In genomic region chr2:190129421-190130199, GRCh38 we compare ENCODE assay signal across 1 cellular context.
TF ChIP-seq lines count a peak whose summit lies in the region.

No MANE protein-coding gene starts in this region.

TF ChIP-seq in GM12878, 131 proteins besides CTCF, POLR2A, EP300 and RAD21 (continued from another document):
- no peak for TF ChIP-seq BCLAF1 (IDR thresholded peaks at IDR 0.05)
- no peak for TF ChIP-seq HDAC2 (IDR thresholded peaks at IDR 0.05)
- TF ChIP-seq, protein P1, sequence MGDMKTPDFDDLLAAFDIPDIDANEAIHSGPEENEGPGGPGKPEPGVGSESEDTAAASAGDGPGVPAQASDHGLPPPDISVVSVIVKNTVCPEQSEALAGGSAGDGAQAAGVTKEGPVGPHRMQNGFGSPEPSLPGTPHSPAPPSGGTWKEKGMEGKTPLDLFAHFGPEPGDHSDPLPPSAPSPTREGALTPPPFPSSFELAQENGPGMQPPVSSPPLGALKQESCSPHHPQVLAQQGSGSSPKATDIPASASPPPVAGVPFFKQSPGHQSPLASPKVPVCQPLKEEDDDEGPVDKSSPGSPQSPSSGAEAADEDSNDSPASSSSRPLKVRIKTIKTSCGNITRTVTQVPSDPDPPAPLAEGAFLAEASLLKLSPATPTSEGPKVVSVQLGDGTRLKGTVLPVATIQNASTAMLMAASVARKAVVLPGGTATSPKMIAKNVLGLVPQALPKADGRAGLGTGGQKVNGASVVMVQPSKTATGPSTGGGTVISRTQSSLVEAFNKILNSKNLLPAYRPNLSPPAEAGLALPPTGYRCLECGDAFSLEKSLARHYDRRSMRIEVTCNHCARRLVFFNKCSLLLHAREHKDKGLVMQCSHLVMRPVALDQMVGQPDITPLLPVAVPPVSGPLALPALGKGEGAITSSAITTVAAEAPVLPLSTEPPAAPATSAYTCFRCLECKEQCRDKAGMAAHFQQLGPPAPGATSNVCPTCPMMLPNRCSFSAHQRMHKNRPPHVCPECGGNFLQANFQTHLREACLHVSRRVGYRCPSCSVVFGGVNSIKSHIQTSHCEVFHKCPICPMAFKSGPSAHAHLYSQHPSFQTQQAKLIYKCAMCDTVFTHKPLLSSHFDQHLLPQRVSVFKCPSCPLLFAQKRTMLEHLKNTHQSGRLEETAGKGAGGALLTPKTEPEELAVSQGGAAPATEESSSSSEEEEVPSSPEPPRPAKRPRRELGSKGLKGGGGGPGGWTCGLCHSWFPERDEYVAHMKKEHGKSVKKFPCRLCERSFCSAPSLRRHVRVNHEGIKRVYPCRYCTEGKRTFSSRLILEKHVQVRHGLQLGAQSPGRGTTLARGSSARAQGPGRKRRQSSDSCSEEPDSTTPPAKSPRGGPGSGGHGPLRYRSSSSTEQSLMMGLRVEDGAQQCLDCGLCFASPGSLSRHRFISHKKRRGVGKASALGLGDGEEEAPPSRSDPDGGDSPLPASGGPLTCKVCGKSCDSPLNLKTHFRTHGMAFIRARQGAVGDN (IDR thresholded peaks at IDR 0.05), result no peak
- TF ChIP-seq PAX8 (IDR thresholded peaks at IDR 0.05), result no peak
